ENCODE assay signal across 24 cellular contexts in genomic region chr12:54762390-54762789, GRCh38.
"Had no signal": no experiment of that assay in that cellular context is flagged by ENCODE, and none has a peak within 500 bp of the region (broad histone marks: within the 10 kb centered on the region; RNA-seq: fewer than 3 reads in every experiment).

No MANE protein-coding gene starts in this region.

- H3K4me3 ChIP-seq: body of pancreas, cardiac muscle cell, lower lobe of right lung, mucosa of descending colon, pancreas, thyroid gland, upper lobe of right lung had no signal

- H3K4me1 ChIP-seq: foreskin keratinocyte, lower lobe of right lung, pancreas, thyroid gland, upper lobe of right lung had no signal

- H3K36me3 ChIP-seq: cardiac muscle cell, lower lobe of right lung, pancreas, thyroid gland, upper lobe of right lung, WERI-Rb-1 had no signal

- H3K27ac ChIP-seq: body of pancreas, cardiac muscle cell, foreskin keratinocyte, lower lobe of right lung, pancreas, thyroid gland, upper lobe of right lung, WERI-Rb-1 had no signal

- H3K9me3 ChIP-seq: body of pancreas, lower lobe of right lung, pancreas, thyroid gland, upper lobe of right lung had no signal

- H3K4me1 Mint-ChIP-seq: nephron progenitor cell had no signal

- DNase-seq: activated CD4-positive, alpha-beta T cell treated with anti-CD3 and anti-CD28 coated beads, Interleukin-2, amount 10 ng/mL, durations not matched to agents 7 days and 5 days; activated CD4-positive, CD25-positive, alpha-beta regulatory T cell treated with anti-CD3 and anti-CD28 coated beads, Interleukin-2, amount 50 U/mL, for 72 hours; activated CD8-positive, alpha-beta T cell treated with anti-CD3 and anti-CD28 coated beads, Interleukin-2, amount 10 ng/mL, durations not matched to agents 7 days and 5 days; activated gamma-delta T cell; activated naive CD4-positive, alpha-beta T cell treated with anti-CD3 and anti-CD28 coated beads, Interleukin-2, amount 50 U/mL, for 16 hours; anterior cingulate cortex; body of pancreas; effector memory CD4-positive, alpha-beta T cell; foreskin keratinocyte; kidney; lower lobe of right lung; mesendoderm; mucosa of descending colon; nephron progenitor cell; pancreas; right cardiac atrium; stimulated activated CD4-positive, alpha-beta T cell treated with anti-CD3 and anti-CD28 coated beads, Interleukin-12 subunit alpha, Interleukin-12 subunit beta, amount 100 ng/mL, for 4 hours; stimulated activated CD4-positive, alpha-beta T cell treated with anti-CD3 and anti-CD28 coated beads, Interleukin-4, amount 100 ng/mL, for 4 hours; stimulated activated naive CD8-positive, alpha-beta T cell treated with anti-CD3 and anti-CD28 coated beads, Interleukin-15, Interleukin-2, amounts not matched to agents 100 U/mL and 50 U/mL, for 24 hours; upper lobe of right lung; WERI-Rb-1 had no signal

- H3K4me3 Mint-ChIP-seq: activated CD4-positive, alpha-beta T cell treated with anti-CD3 and anti-CD28 coated beads, Interleukin-2, amount 10 ng/mL, durations not matched to agents 7 days and 5 days; activated CD8-positive, alpha-beta T cell treated with anti-CD3 and anti-CD28 coated beads, Interleukin-2, amount 10 ng/mL, durations not matched to agents 7 days and 5 days; activated T-helper 1 cell treated with anti-CD3 and anti-CD28 coated beads, Interleukin-12 subunit alpha, Interleukin-12 subunit beta, Interleukin-2, Interleukin-4 antibody, amounts not matched to agents 30 ng/mL and 10 ng/mL and 1 ng/mL, durations not matched to agents 14 hours and 24 hours and 36 hours; nephron progenitor cell had no signal

- H3K27ac Mint-ChIP-seq: activated CD4-positive, alpha-beta T cell treated with anti-CD3 and anti-CD28 coated beads, Interleukin-2, amount 10 ng/mL, durations not matched to agents 7 days and 5 days; activated CD8-positive, alpha-beta T cell treated with anti-CD3 and anti-CD28 coated beads, Interleukin-2, amount 10 ng/mL, durations not matched to agents 7 days and 5 days; activated T-helper 1 cell treated with anti-CD3 and anti-CD28 coated beads, Interleukin-12 subunit alpha, Interleukin-12 subunit beta, Interleukin-2, Interleukin-4 antibody, amounts not matched to agents 30 ng/mL and 10 ng/mL and 1 ng/mL, durations not matched to agents 14 hours and 24 hours and 36 hours; nephron progenitor cell had no signal

- H3K27me3 ChIP-seq: body of pancreas, cardiac muscle cell, foreskin keratinocyte, thyroid gland, upper lobe of right lung had no signal
